33 cellular contexts compared by ENCODE assay signal in the genomic region with DNA sequence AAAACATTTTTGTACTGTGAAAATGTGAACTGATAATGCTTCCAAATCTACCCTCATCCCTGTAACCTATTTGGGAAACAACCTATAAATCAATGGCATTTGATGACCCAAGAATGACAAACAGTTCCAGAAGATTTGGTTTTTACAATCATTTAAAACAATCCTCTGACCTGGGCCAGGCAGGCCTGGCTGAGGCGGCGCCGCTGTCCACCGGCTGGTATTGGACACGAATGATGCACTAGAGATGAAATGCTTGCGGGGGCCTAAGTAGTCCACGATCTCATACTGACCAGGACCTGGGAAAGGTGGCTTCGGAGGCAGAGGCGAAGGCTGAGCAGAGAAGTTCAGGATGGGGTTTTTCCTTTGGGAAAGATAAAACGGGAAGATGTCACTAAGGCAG. TPM values are rescaled to one million over a fixed set of nuclear protein-coding genes. Genes with fewer than 3 reads are reported as not detected.
"Had no signal": no experiment of that assay in that cellular context is flagged by ENCODE, and none has a peak within 500 bp of the region (broad histone marks: within the 10 kb centered on the region; RNA-seq: fewer than 3 reads in every experiment).

No MANE protein-coding gene starts in this region.

- ATAC-seq: effector memory CD8-positive, alpha-beta T cell; esophagus mucosa; foreskin keratinocyte; gastrocnemius medialis; gastroesophageal sphincter; heart left ventricle; heart right ventricle had no signal

- H3K9me3 ChIP-seq: colonic mucosa, esophagus muscularis mucosa, esophagus squamous epithelium, gastrocnemius medialis, gastroesophageal sphincter, heart left ventricle, heart right ventricle had no signal

- H3K27me3 ChIP-seq: colonic mucosa, dorsolateral prefrontal cortex, esophagus muscularis mucosa, esophagus squamous epithelium, foreskin keratinocyte, gastrocnemius medialis, gastroesophageal sphincter, heart left ventricle, heart right ventricle had no signal

- H3K27ac Mint-ChIP-seq: dendritic cell treated with granulocyte-macrophage colony-stimulating factor and Interleukin-4, amounts not matched to agents 40 ng/mL and 50 ng/mL, for 4 days; effector memory CD8-positive, alpha-beta T cell; endodermal cell had no signal

- H3K9me3 Mint-ChIP-seq: dendritic cell treated with granulocyte-macrophage colony-stimulating factor and Interleukin-4, amounts not matched to agents 40 ng/mL and 50 ng/mL, for 4 days; effector memory CD8-positive, alpha-beta T cell; endodermal cell had no signal

- H3K36me3 ChIP-seq: colonic mucosa, gastrocnemius medialis had no signal

- H3K27me3 Mint-ChIP-seq: dendritic cell treated with granulocyte-macrophage colony-stimulating factor and Interleukin-4, amounts not matched to agents 40 ng/mL and 50 ng/mL, for 4 days; effector memory CD8-positive, alpha-beta T cell had no signal

- DNase-seq: colonic mucosa; cortex of kidney; dermis blood vessel endothelial cell; dorsolateral prefrontal cortex; effector CD4-positive, alpha-beta T cell; effector CD8-positive, alpha-beta T cell; effector memory CD4-positive, alpha-beta T cell; effector memory CD8-positive, alpha-beta T cell; endodermal cell; erythroblast; esophagus squamous epithelium; foreskin fibroblast; foreskin keratinocyte; foreskin melanocyte; gastrocnemius medialis; glutamatergic neuron; head of caudate nucleus; heart left ventricle; heart right ventricle had no signal

- H3K4me3 ChIP-seq: colonic mucosa, coronary artery, dorsolateral prefrontal cortex, esophagus muscularis mucosa, esophagus squamous epithelium, gastrocnemius medialis, gastroesophageal sphincter, heart left ventricle, heart right ventricle had no signal

- FAIRE-seq: colon, endometrium, endothelial cell of umbilical vein, frontal cortex had no signal

- H3K27ac ChIP-seq: colonic mucosa, coronary artery, dorsolateral prefrontal cortex, epithelial cell of prostate, esophagus muscularis mucosa, foreskin keratinocyte, gastrocnemius medialis, gastroesophageal sphincter, heart left ventricle, heart right ventricle had no signal

- H3K4me3 Mint-ChIP-seq: dendritic cell treated with granulocyte-macrophage colony-stimulating factor and Interleukin-4, amounts not matched to agents 40 ng/mL and 50 ng/mL, for 4 days; effector memory CD8-positive, alpha-beta T cell; endodermal cell had no signal

RNA-seq across cellular contexts. Expression of gene GRHL3, which starts 41.5 kb away (rescaled TPM):
- total RNA-seq: dermis blood vessel endothelial cell, dermis microvascular lymphatic vessel endothelial cell, endothelial cell of umbilical vein, esophagus muscularis mucosa, fibroblast of lung, fibroblast of villous mesenchyme, frontal cortex, gastrocnemius medialis, glomerular endothelial cell, heart right ventricle had no signal
